ENCODE assay signal across 8 cellular contexts in genomic region chr1:111621050-111621449, GRCh38. TPM values are rescaled to one million over a fixed set of nuclear protein-coding genes. Genes with fewer than 3 reads are reported as not detected.
DNase-seq lines count a peak whose midpoint lies in the region; ATAC-seq and TF ChIP-seq lines count a peak whose summit lies in the region.

No MANE protein-coding gene starts in this region.

- H3K27me3 ChIP-seq in thymus (ENCODE audit: control insufficient read depth, insufficient read depth), result no peaks in the 10 kb centered on the region

- no peak overlapping the region for H3K27ac ChIP-seq in thymus (ENCODE audit: low read depth)

- peaks cover 8% of the 10 kb centered on the region for H3K4me1 ChIP-seq in thymus (ENCODE audit: control insufficient read depth, insufficient read depth, low read length)

- POLR2A ChIA-PET in activated B cell treated with CpG ODN at 0.5 μM for 24 hours (lab: Charles Lee), result interaction anchor here (0.7 to 7.1 kb wide), 9 partner anchors 8 to 114 kb away, joined by 3 to 159 read pairs (median 14); no protein-coding TSS in a partner anchor

- intact Hi-C loops in activated B cell treated with CpG ODN at 0.5 μM for 24 hours (cut with micrococcal nuclease) (loop anchor here (2.0 to 10.0 kb wide), 2 partner anchors 14 to 486 kb away; no protein-coding TSS in a partner anchor), posterior cingulate gyrus (cut with DNase I) (no loop called here)

- peak overlapping the region; percentile 95 for H3K4me3 Mint-ChIP-seq in activated B cell treated with CpG ODN at 0.5 μM for 24 hours

- 56% methylated on average over 4 of the region's 4 CpGs for WGBS in thymus

- ATAC-seq in activated B cell treated with CpG ODN at 0.5 μM for 24 hours (ENCODE audit: low read depth), result no peak

- CTCF ChIA-PET in activated B cell treated with CpG ODN at 0.5 μM for 24 hours (lab: Charles Lee), result interaction anchor here (1.1 to 4.1 kb wide), 3 partner anchors 17 to 113 kb away, joined by 3 to 21 read pairs (median 3); no protein-coding TSS in a partner anchor

- H3K9me3 Mint-ChIP-seq in activated B cell treated with CpG ODN at 0.5 μM for 24 hours, result no peaks in the 10 kb centered on the region

- peaks cover 84% of the 10 kb centered on the region for H3K4me1 Mint-ChIP-seq in activated B cell treated with CpG ODN at 0.5 μM for 24 hours

- H3K4me3 ChIP-seq in thymus (ENCODE audit: low read length), result peak overlapping the region; percentile 90

- no peaks in the 10 kb centered on the region for H3K36me3 ChIP-seq in thymus (ENCODE audit: control insufficient read depth, insufficient read depth)

- H3K27ac Mint-ChIP-seq in activated B cell treated with CpG ODN at 0.5 μM for 24 hours, result peak overlapping the region; percentile 88

- TF ChIP-seq CTCF in activated B cell treated with CpG ODN at 0.5 μM for 24 hours (IDR thresholded peaks at IDR 0.05), result no peak

- peaks cover 18% of the 10 kb centered on the region for H3K36me3 Mint-ChIP-seq in activated B cell treated with CpG ODN at 0.5 μM for 24 hours (ENCODE audit: low read depth)

- H3K27me3 Mint-ChIP-seq in activated B cell treated with CpG ODN at 0.5 μM for 24 hours, result no peaks in the 10 kb centered on the region

- DNase-seq in activated effector memory CD4-positive, alpha-beta T cell treated with anti-CD3 and anti-CD28 coated beads, Interleukin-2, amount 50 U/mL, for 16 hours, result peak; percentile 71
- no peak for DNase-seq in activated effector memory CD4-positive, alpha-beta T cell treated with Interleukin-2 at 50 U/mL for 16 hours
- DNase-seq in activated B cell treated with CpG ODN at 0.5 μM for 24 hours (no peak), iris pigment epithelial cell (ENCODE audit: low read depth) (peak; percentile 48), occipital lobe (lab: John Stamatoyannopoulos, UW) (no peak), NCI-H2196 treated with DMSO at 0.1 percent for 48 hours (lab: John Stamatoyannopoulos, UW; ENCODE audit: unreplicated experiment) (no peak), posterior cingulate gyrus (no peak)

- no peaks in the 10 kb centered on the region for H3K9me3 ChIP-seq in thymus (ENCODE audit: control insufficient read depth)

RNA-seq across cellular contexts. Expression of gene RAP1A, which starts 1.5 kb away (rescaled TPM):
- total RNA-seq in activated B cell treated with CpG ODN at 0.5 μM for 24 hours (92.4 and 93.8 TPM in 2 replicates), occipital lobe (31.0 TPM)
- 123 TPM for polyA plus RNA-seq in thymus

Comparison
In these comparisons a context has a peak if more than half of its experiments do, and no peak if none do; other contexts are left out.
1. DNase-seq: peak in activated effector memory CD4-positive, alpha-beta T cell treated with anti-CD3 and anti-CD28 coated beads, Interleukin-2, amount 50 U/mL, for 16 hours (single experiment) and iris pigment epithelial cell (single experiment); none in activated effector memory CD4-positive, alpha-beta T cell treated with Interleukin-2 at 50 U/mL for 16 hours (single experiment), activated B cell treated with CpG ODN at 0.5 μM for 24 hours (single experiment), occipital lobe (single experiment), NCI-H2196 treated with DMSO at 0.1 percent for 48 hours (single experiment) and posterior cingulate gyrus (0 of 10).